ENCODE assay signal across 24 cellular contexts in the genomic region with DNA sequence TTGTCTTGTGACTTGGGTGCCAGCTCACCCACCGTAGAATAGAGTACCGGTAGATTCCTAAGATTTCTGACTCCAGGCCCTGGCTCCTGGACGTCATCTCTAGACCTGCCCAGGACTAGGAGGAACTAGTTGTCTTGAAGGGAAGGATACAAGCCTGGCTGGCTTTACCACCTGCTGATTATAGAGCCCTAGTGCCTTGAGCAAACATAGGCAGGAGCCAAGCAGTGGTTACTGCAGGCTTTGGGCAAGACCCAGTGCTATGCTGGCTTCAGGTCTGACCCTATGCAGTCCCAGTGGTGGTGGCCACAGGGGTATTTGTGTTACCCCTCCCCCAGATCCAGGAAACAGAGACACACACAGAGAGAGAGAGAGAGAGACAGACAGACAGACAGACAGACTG.
DNase-seq lines count a peak whose midpoint lies in the region; ATAC-seq, FAIRE-seq and TF ChIP-seq lines count a peak whose summit lies in the region.
"Had no signal": no experiment of that assay in that cellular context is flagged by ENCODE, and none has a peak within 500 bp of the region (broad histone marks: within the 10 kb centered on the region; RNA-seq: fewer than 3 reads in every experiment).

No MANE protein-coding gene starts in this region.

- CTCF ChIA-PET in endothelial cell of umbilical vein (lab: Charles Lee) = no interaction called here

- H3K79me2 ChIP-seq in endothelial cell of umbilical vein (ENCODE audit: control insufficient read depth, insufficient read depth, low read length) = no peaks in the 10 kb centered on the region

- H3K9me3 ChIP-seq in endothelial cell of umbilical vein (replicated peaks; ENCODE audit: control insufficient read depth, insufficient read depth, low read length) (no peaks in the 10 kb centered on the region), uterus (no peaks in the 10 kb centered on the region)
- H3K9me3 ChIP-seq: BE2C, esophagus muscularis mucosa, Peyer's patch, thoracic aorta had no signal

- H3K27ac ChIP-seq in endothelial cell of umbilical vein (ENCODE audit: insufficient read depth, low read depth, low read length) = peak overlapping the region; percentile 92
- H3K27ac ChIP-seq in uterus = no peak overlapping the region
- H3K27ac ChIP-seq: esophagus muscularis mucosa, Peyer's patch, thoracic aorta had no signal

- TF ChIP-seq CTCF in natural killer cell (IDR thresholded peaks at IDR 0.05) (no peak), endothelial cell of umbilical vein (IDR thresholded peaks at IDR 0.05; ENCODE audit: extremely low read depth in 1 of 2, insufficient read depth in 1 of 2, low read depth in 1 of 2, low read length in 2 of 2) (no peak), neural crest cell (conservative IDR thresholded peaks at IDR 0.05) (no peak), uterus (IDR thresholded peaks at IDR 0.05) (no peak)

- no peak for DNase-seq in natural killer cell treated with Interleukin-12 subunit alpha and Interleukin-12 subunit beta and Interleukin-15 and Interleukin-18, amount 100 ng/mL, for 72 hours (ENCODE audit: low spot score)
- no peak for DNase-seq in natural killer cell
- no peak for DNase-seq in endothelial cell of umbilical vein (ENCODE audit: low read depth, low spot score)
- no peak for DNase-seq in neural crest cell (ENCODE audit: low read depth, low spot score)
- DNase-seq in NCI-H146 (lab: John Stamatoyannopoulos, UW) = no peak
- DNase-seq in uterus = no peak
- no peak for DNase-seq in NCI-H345 (lab: John Stamatoyannopoulos, UW)
- no peak for DNase-seq in Kasumi-1 (lab: John Stamatoyannopoulos, UW)
- DNase-seq: activated CD4-positive, alpha-beta T cell treated with anti-CD3 and anti-CD28 coated beads, Interleukin-2, amount 10 ng/mL, durations not matched to agents 24 days and 14 days; activated CD8-positive, alpha-beta memory T cell treated with anti-CD3 and anti-CD28 coated beads, Interleukin-2, amount 10 ng/mL, durations not matched to agents 7 days and 5 days; aorta; BE2C; Calu3; central memory CD4-positive, alpha-beta T cell; H9; NCI-H2107; NCI-H510A treated with DMSO at 0.1 percent for 48 hours; Peyer's patch; posterior cingulate gyrus; stimulated activated CD4-positive, alpha-beta T cell treated with anti-CD3 and anti-CD28 coated beads, Interleukin-1b, Interleukin-23, amount 100 ng/mL, for 48 hours had no signal

- dilution Hi-C loops in endothelial cell of umbilical vein (cut with MboI; ENCODE audit: extremely low pct_ligation_motif_present, low sequenced_read_pairs) = no loop called here

- no peak overlapping the region for H3K4me3 Mint-ChIP-seq in natural killer cell treated with Interleukin-12 subunit alpha and Interleukin-12 subunit beta and Interleukin-15 and Interleukin-18, amount 100 ng/mL, for 72 hours
- no peak overlapping the region for H3K4me3 Mint-ChIP-seq in natural killer cell
- H3K4me3 Mint-ChIP-seq in neural crest cell = no peak overlapping the region
- H3K4me3 Mint-ChIP-seq: activated CD4-positive, alpha-beta T cell treated with anti-CD3 and anti-CD28 coated beads, Interleukin-2, amount 10 ng/mL, durations not matched to agents 24 days and 14 days; activated CD8-positive, alpha-beta memory T cell treated with anti-CD3 and anti-CD28 coated beads, Interleukin-2, amount 10 ng/mL, durations not matched to agents 7 days and 5 days; activated naive CD4-positive, alpha-beta T cell treated with anti-CD3 and anti-CD28 coated beads, Interleukin-2, amount 50 U/mL, for 24 hours; H9; T-helper 1 cell treated with Interleukin-12 subunit alpha and Interleukin-12 subunit beta and Interleukin-4 antibody, amounts not matched to agents 30 μg/mL and 1 μg/mL, for 36 hours had no signal

- TSS peak; percentile 83 for BruUV-seq in endothelial cell of umbilical vein (replicated peaks; lab: Mats Ljungman, UMichigan)

- H3K4me1 Mint-ChIP-seq in natural killer cell treated with Interleukin-12 subunit alpha and Interleukin-12 subunit beta and Interleukin-15 and Interleukin-18, amount 100 ng/mL, for 72 hours (ENCODE audit: low read depth in 2 of 2) = peaks cover 0 to 7% of the 10 kb centered on the region in 2 donors
- peaks cover 11 to 18% of the 10 kb centered on the region in 2 donors for H3K4me1 Mint-ChIP-seq in natural killer cell
- H3K4me1 Mint-ChIP-seq in neural crest cell = peaks cover 20% of the 10 kb centered on the region
- H3K4me1 Mint-ChIP-seq: activated CD4-positive, alpha-beta T cell treated with anti-CD3 and anti-CD28 coated beads, Interleukin-2, amount 10 ng/mL, durations not matched to agents 24 days and 14 days; activated CD8-positive, alpha-beta memory T cell treated with anti-CD3 and anti-CD28 coated beads, Interleukin-2, amount 10 ng/mL, durations not matched to agents 7 days and 5 days; activated naive CD4-positive, alpha-beta T cell treated with anti-CD3 and anti-CD28 coated beads, Interleukin-2, amount 50 U/mL, for 24 hours had no signal

- H3K27me3 ChIP-seq in endothelial cell of umbilical vein (ENCODE audit: control insufficient read depth in 2 of 2, insufficient read depth in 2 of 2, low read length in 2 of 2) = no peaks in the 10 kb centered on the region
- no peaks in the 10 kb centered on the region for H3K27me3 ChIP-seq in uterus
- H3K27me3 ChIP-seq: BE2C, esophagus muscularis mucosa, Peyer's patch had no signal

- no peaks in the 10 kb centered on the region for H3K36me3 Mint-ChIP-seq in natural killer cell treated with Interleukin-12 subunit alpha and Interleukin-12 subunit beta and Interleukin-15 and Interleukin-18, amount 100 ng/mL, for 72 hours
- H3K36me3 Mint-ChIP-seq in natural killer cell (no peaks in the 10 kb centered on the region), neural crest cell (ENCODE audit: low read depth) (peaks cover 2% of the 10 kb centered on the region)
- H3K36me3 Mint-ChIP-seq: activated CD8-positive, alpha-beta memory T cell treated with anti-CD3 and anti-CD28 coated beads, Interleukin-2, amount 10 ng/mL, durations not matched to agents 7 days and 5 days; activated naive CD4-positive, alpha-beta T cell treated with anti-CD3 and anti-CD28 coated beads, Interleukin-2, amount 50 U/mL, for 24 hours had no signal

- H3K36me3 ChIP-seq in endothelial cell of umbilical vein (ENCODE audit: control insufficient read depth in 2 of 2, extremely low read depth in 1 of 2, insufficient read depth in 2 of 2, low read length in 2 of 2) = no peaks in the 10 kb centered on the region
- no peaks in the 10 kb centered on the region for H3K36me3 ChIP-seq in uterus
- H3K36me3 ChIP-seq: BE2C, esophagus muscularis mucosa, Peyer's patch, thoracic aorta had no signal

- POLR2A ChIA-PET in endothelial cell of umbilical vein (lab: Charles Lee) = no interaction called here

- no peaks in the 10 kb centered on the region for H3K9me3 Mint-ChIP-seq in natural killer cell treated with Interleukin-12 subunit alpha and Interleukin-12 subunit beta and Interleukin-15 and Interleukin-18, amount 100 ng/mL, for 72 hours
- H3K9me3 Mint-ChIP-seq in natural killer cell = no peaks in the 10 kb centered on the region
- H3K9me3 Mint-ChIP-seq in neural crest cell = no peaks in the 10 kb centered on the region
- H3K9me3 Mint-ChIP-seq: activated CD4-positive, alpha-beta T cell treated with anti-CD3 and anti-CD28 coated beads, Interleukin-2, amount 10 ng/mL, durations not matched to agents 24 days and 14 days; activated naive CD4-positive, alpha-beta T cell treated with anti-CD3 and anti-CD28 coated beads, Interleukin-2, amount 50 U/mL, for 24 hours; H9; T-helper 1 cell treated with Interleukin-12 subunit alpha and Interleukin-12 subunit beta and Interleukin-4 antibody, amounts not matched to agents 30 μg/mL and 1 μg/mL, for 36 hours had no signal

- no peaks in the 10 kb centered on the region for H3K9me1 ChIP-seq in endothelial cell of umbilical vein (replicated peaks; ENCODE audit: control insufficient read depth, extremely low read depth, insufficient read depth, low read length)

- TF ChIP-seq POLR2A in endothelial cell of umbilical vein (IDR thresholded peaks at IDR 0.05; ENCODE audit: low read depth, low read length) = no peak
- TF ChIP-seq POLR2A in uterus (IDR thresholded peaks at IDR 0.05) = no peak

- peak overlapping the region; percentile 23 for H3K4me2 ChIP-seq in endothelial cell of umbilical vein (ENCODE audit: insufficient read depth, low read length)

- peak; percentile 20 to 24 for ATAC-seq in natural killer cell treated with Interleukin-12 subunit alpha and Interleukin-12 subunit beta and Interleukin-15 and Interleukin-18, amount 100 ng/mL, for 72 hours
- no peak for ATAC-seq in natural killer cell
- ATAC-seq: activated CD8-positive, alpha-beta memory T cell treated with anti-CD3 and anti-CD28 coated beads, Interleukin-2, amount 10 ng/mL, durations not matched to agents 7 days and 5 days had no signal

- no peak overlapping the region for H3K27ac Mint-ChIP-seq in natural killer cell treated with Interleukin-12 subunit alpha and Interleukin-12 subunit beta and Interleukin-15 and Interleukin-18, amount 100 ng/mL, for 72 hours
- no peak overlapping the region for H3K27ac Mint-ChIP-seq in natural killer cell
- H3K27ac Mint-ChIP-seq in neural crest cell (ENCODE audit: unreplicated experiment) = peak overlapping the region; percentile 51
- H3K27ac Mint-ChIP-seq: activated CD4-positive, alpha-beta T cell treated with anti-CD3 and anti-CD28 coated beads, Interleukin-2, amount 10 ng/mL, durations not matched to agents 24 days and 14 days; activated CD8-positive, alpha-beta memory T cell treated with anti-CD3 and anti-CD28 coated beads, Interleukin-2, amount 10 ng/mL, durations not matched to agents 7 days and 5 days; activated naive CD4-positive, alpha-beta T cell treated with anti-CD3 and anti-CD28 coated beads, Interleukin-2, amount 50 U/mL, for 24 hours; T-helper 1 cell treated with Interleukin-12 subunit alpha and Interleukin-12 subunit beta and Interleukin-4 antibody, amounts not matched to agents 30 μg/mL and 1 μg/mL, for 36 hours had no signal

- intact Hi-C loops in natural killer cell (cut with micrococcal nuclease) = no loop called here
- intact Hi-C loops in endothelial cell of umbilical vein (cut with micrococcal nuclease) = loop anchor here (5.0 kb wide), 1 partner anchor 480 kb away; no protein-coding TSS in a partner anchor
- intact Hi-C loops in uterus (cut with DNase I; ENCODE audit: low total_unique reads) = no loop called here

- no peaks in the 10 kb centered on the region for H4K20me1 ChIP-seq in endothelial cell of umbilical vein (replicated peaks; ENCODE audit: control insufficient read depth, extremely low read depth, insufficient read depth, low read length)

- peak overlapping the region; percentile 61 for H3K9ac ChIP-seq in endothelial cell of umbilical vein (replicated peaks; ENCODE audit: extremely low read depth, insufficient read depth, low read length)

- H3K4me1 ChIP-seq in endothelial cell of umbilical vein (ENCODE audit: control insufficient read depth, extremely low read depth, insufficient read depth, low read length) = peaks cover 30% of the 10 kb centered on the region
- no peaks in the 10 kb centered on the region for H3K4me1 ChIP-seq in uterus
- H3K4me1 ChIP-seq: BE2C, Peyer's patch had no signal

- H3K27me3 Mint-ChIP-seq in natural killer cell treated with Interleukin-12 subunit alpha and Interleukin-12 subunit beta and Interleukin-15 and Interleukin-18, amount 100 ng/mL, for 72 hours = peaks cover 0 to 16% of the 10 kb centered on the region in 2 donors
- peaks cover 5 to 16% of the 10 kb centered on the region in 2 donors for H3K27me3 Mint-ChIP-seq in natural killer cell (ENCODE audit: low read depth in 2 of 2)
- H3K27me3 Mint-ChIP-seq in neural crest cell (ENCODE audit: low read depth) = no peaks in the 10 kb centered on the region

- H3K4me3 ChIP-seq in endothelial cell of umbilical vein (replicated peaks in 1 of 3; ENCODE audit: insufficient read depth in 1 of 3, low read depth in 1 of 3, low read length in 3 of 3) (no peak overlapping the region), uterus (no peak overlapping the region)
- H3K4me3 ChIP-seq: esophagus muscularis mucosa, Peyer's patch, thoracic aorta had no signal

- H2AFZ ChIP-seq in endothelial cell of umbilical vein (ENCODE audit: low read depth, low read length) = no peak overlapping the region

- FAIRE-seq in endothelial cell of umbilical vein (lab: Jason Lieb, UNC) = peak; percentile 8

Comparison
In these comparisons a context has a peak if more than half of its experiments do, and no peak if none do; other contexts are left out.
1. ATAC-seq: peak in natural killer cell treated with Interleukin-12 subunit alpha and Interleukin-12 subunit beta and Interleukin-15 and Interleukin-18, amount 100 ng/mL, for 72 hours (2 of 2); none in natural killer cell (0 of 3).